ENCODE assay signal across 10 cellular contexts in the genomic region with DNA sequence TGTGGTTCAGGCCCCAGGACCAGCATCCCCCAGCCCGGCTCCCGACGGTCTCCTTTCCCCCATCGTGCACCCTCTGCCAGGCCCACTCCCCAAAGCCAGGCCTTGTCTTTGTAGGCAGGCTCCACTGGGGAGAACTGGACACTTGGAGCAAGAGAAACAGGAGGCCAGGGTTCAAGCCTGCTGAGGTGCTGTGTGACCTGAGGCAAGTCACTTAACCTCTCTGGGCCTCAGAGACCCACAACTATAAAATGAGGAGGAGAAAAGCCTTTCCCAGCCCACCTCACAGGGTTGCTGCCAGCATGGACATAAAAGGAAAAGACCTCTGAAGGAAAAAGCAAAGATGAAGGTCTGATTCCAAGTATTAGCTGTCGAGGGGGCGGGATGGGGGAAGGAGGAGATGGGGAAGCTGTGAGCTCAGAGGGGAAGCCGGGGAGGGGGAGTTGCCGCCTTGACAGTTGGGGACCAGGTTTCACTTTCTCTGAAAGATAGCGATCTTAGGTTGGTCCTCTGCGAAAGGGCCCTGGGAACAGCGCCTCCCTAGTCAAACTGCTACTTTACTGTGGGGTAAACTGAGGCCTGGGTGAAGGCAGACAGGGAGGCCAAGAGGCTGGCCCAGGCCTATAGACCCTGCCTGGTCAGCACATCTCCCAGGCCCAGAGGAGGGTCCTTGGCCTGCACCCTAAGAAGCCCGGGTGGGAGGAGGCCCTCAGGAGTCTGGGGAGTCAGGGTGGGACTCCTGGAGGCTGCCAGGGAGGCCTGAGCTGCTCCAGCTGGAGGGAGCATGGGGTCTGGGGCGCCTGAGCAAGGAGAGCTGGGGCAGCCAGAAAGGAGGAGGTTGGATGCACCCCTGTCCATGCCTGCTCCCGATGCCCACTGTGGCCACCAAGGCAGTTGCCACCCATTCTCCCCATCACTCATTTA. TPM values are rescaled to one million over a fixed set of nuclear protein-coding genes. Genes with fewer than 3 reads are reported as not detected.
A peak's percentile ranks its signal among the peaks of the same experiment; 100 is the strongest.
DNase-seq lines count a peak whose midpoint lies in the region; ATAC-seq and TF ChIP-seq lines count a peak whose summit lies in the region.
"Had no signal": no experiment of that assay in that cellular context is flagged by ENCODE, and none has a peak within 500 bp of the region (broad histone marks: within the 10 kb centered on the region; RNA-seq: fewer than 3 reads in every experiment).

No MANE protein-coding gene starts in this region.

- H3K27ac ChIP-seq in left ventricle myocardium inferior (replicated peaks) (peak overlapping the region; percentile 57), left lung (peak overlapping the region; percentile 77 to 94), vagina (peak overlapping the region; percentile 47), tibial artery (no peak overlapping the region)

- DNase-seq in left ventricle myocardium inferior (no peak), cardiac septum (ENCODE audit: low spot score) (no peak), left lung (peak in 1 of 2 donors; percentile 84), vagina (ENCODE audit: extremely low spot score in 2 of 2) (no peak), tibial artery (no peak), NCI-H748 treated with DMSO at 0.1 percent for 48 hours (lab: John Stamatoyannopoulos, UW) (no peak), NCI-H2171 (lab: John Stamatoyannopoulos, UW) (no peak)
- DNase-seq in activated CD8-positive, alpha-beta T cell treated with anti-CD3 and anti-CD28 coated beads, Interleukin-2, amount 10 ng/mL, durations not matched to agents 7 days and 5 days = peak; percentile 86
- DNase-seq: NCI-H526 treated with DMSO at 0.1 percent for 48 hours had no signal

- H3K36me3 Mint-ChIP-seq in activated CD8-positive, alpha-beta T cell treated with anti-CD3 and anti-CD28 coated beads, Interleukin-2, amount 10 ng/mL, durations not matched to agents 7 days and 5 days (ENCODE audit: low read depth) = peaks cover 85% of the 10 kb centered on the region

- POLR2A ChIA-PET in activated CD8-positive, alpha-beta T cell treated with anti-CD3 and anti-CD28 coated beads, Interleukin-2, amount 10 ng/mL, durations not matched to agents 7 days and 5 days (lab: Charles Lee) = interaction anchor here (0.5 to 1.7 kb wide), 15 partner anchors 8 to 403 kb away, joined by 3 to 12 read pairs (median 3); a partner anchor contains a TSS

- H3K4me3 ChIP-seq in left ventricle myocardium inferior (peak overlapping the region; percentile 44), left lung (peak overlapping the region in 1 of 2 donors; percentile 63), vagina (no peak overlapping the region), tibial artery (no peak overlapping the region)

- TF ChIP-seq CTCF in left ventricle myocardium inferior (IDR thresholded peaks at IDR 0.05; ENCODE audit: borderline replicate concordance) = no peak
- no peak for TF ChIP-seq CTCF in left lung (IDR thresholded peaks at IDR 0.05)
- TF ChIP-seq CTCF in vagina (IDR thresholded peaks at IDR 0.05) = no peak
- no peak for TF ChIP-seq CTCF in tibial artery (IDR thresholded peaks at IDR 0.05)

- CTCF ChIA-PET in activated CD8-positive, alpha-beta T cell treated with anti-CD3 and anti-CD28 coated beads, Interleukin-2, amount 10 ng/mL, durations not matched to agents 7 days and 5 days (lab: Charles Lee) = interaction anchor here (0.9 to 2.3 kb wide), 14 partner anchors 9 to 159 kb away, joined by 3 to 25 read pairs (median 4); a partner anchor contains a TSS

- H3K4me3 Mint-ChIP-seq in activated CD8-positive, alpha-beta T cell treated with anti-CD3 and anti-CD28 coated beads, Interleukin-2, amount 10 ng/mL, durations not matched to agents 7 days and 5 days = peak overlapping the region; percentile 96

- intact Hi-C loops in left ventricle myocardium inferior (cut with micrococcal nuclease) (no loop called here), cardiac septum (cut with DNase I) (no loop called here), left lung (cut with DNase I) (loop anchor here (10.0 kb wide), 2 partner anchors 117 to 217 kb away; a partner anchor contains a TSS), vagina (cut with DNase I) (no loop called here), tibial artery (cut with DNase I; ENCODE audit: low total_unique reads) (no loop called here)

- H3K27ac Mint-ChIP-seq in activated CD8-positive, alpha-beta T cell treated with anti-CD3 and anti-CD28 coated beads, Interleukin-2, amount 10 ng/mL, durations not matched to agents 7 days and 5 days = peak overlapping the region; percentile 97

- H3K27me3 ChIP-seq in left ventricle myocardium inferior (ENCODE audit: low read depth) (peaks cover 33% of the 10 kb centered on the region), left lung (no peaks in the 10 kb centered on the region), vagina (no peaks in the 10 kb centered on the region), tibial artery (peaks cover 0 to 6% of the 10 kb centered on the region in 2 donors)

- H3K9me3 ChIP-seq in left ventricle myocardium inferior (replicated peaks) (no peaks in the 10 kb centered on the region), left lung (no peaks in the 10 kb centered on the region), vagina (no peaks in the 10 kb centered on the region), tibial artery (no peaks in the 10 kb centered on the region)

- peaks cover 49% of the 10 kb centered on the region for H3K4me1 Mint-ChIP-seq in activated CD8-positive, alpha-beta T cell treated with anti-CD3 and anti-CD28 coated beads, Interleukin-2, amount 10 ng/mL, durations not matched to agents 7 days and 5 days (ENCODE audit: low read depth)

- TF ChIP-seq POLR2A in vagina (IDR thresholded peaks at IDR 0.05) = no peak

- H3K27me3 Mint-ChIP-seq in activated CD8-positive, alpha-beta T cell treated with anti-CD3 and anti-CD28 coated beads, Interleukin-2, amount 10 ng/mL, durations not matched to agents 7 days and 5 days (ENCODE audit: low read depth) = no peaks in the 10 kb centered on the region

- H3K4me1 ChIP-seq in left ventricle myocardium inferior (peaks cover 6% of the 10 kb centered on the region), left lung (peaks cover 0 to 84% of the 10 kb centered on the region in 2 donors), vagina (peaks cover 11% of the 10 kb centered on the region), tibial artery (peaks cover 0 to 5% (median 4%) of the 10 kb centered on the region in 4 donors)

- H3K36me3 ChIP-seq in left ventricle myocardium inferior (no peaks in the 10 kb centered on the region), left lung (peaks cover 0 to 5% of the 10 kb centered on the region in 2 donors), vagina (no peaks in the 10 kb centered on the region), tibial artery (no peaks in the 10 kb centered on the region)

- H3K9me3 Mint-ChIP-seq in activated CD8-positive, alpha-beta T cell treated with anti-CD3 and anti-CD28 coated beads, Interleukin-2, amount 10 ng/mL, durations not matched to agents 7 days and 5 days (ENCODE audit: insufficient read depth) = no peaks in the 10 kb centered on the region

- ATAC-seq in activated CD8-positive, alpha-beta T cell treated with anti-CD3 and anti-CD28 coated beads, Interleukin-2, amount 10 ng/mL, durations not matched to agents 7 days and 5 days = peak; percentile 17
- no peak for ATAC-seq in left lung

RNA-seq across cellular contexts. Expression of a gene that starts 1.0 kb away (rescaled TPM):
- total RNA-seq in left ventricle myocardium inferior (not detected), cardiac septum (0.32 TPM), left lung (1 to 10 TPM; 4.8 to 6.3 TPM), vagina (not detected)
- 100 to 1,000 TPM; 135 to 140 TPM for total RNA-seq in activated CD8-positive, alpha-beta T cell treated with anti-CD3 and anti-CD28 coated beads, Interleukin-2, amount 10 ng/mL, durations not matched to agents 7 days and 5 days
- total RNA-seq: epithelial cell of proximal tubule had no signal

RNA-seq across cellular contexts. Expression of a gene that starts 21.1 kb away (rescaled TPM):
- total RNA-seq in left ventricle myocardium inferior (0.16 TPM), cardiac septum (0.78 TPM), left lung (10 to 100 TPM in 1 of 2 donors, 1 to 10 TPM in 1; 8.1 to 10.7 TPM), vagina (0.49 TPM)
- 100 to 1,000 TPM; 532 to 569 TPM for total RNA-seq in activated CD8-positive, alpha-beta T cell treated with anti-CD3 and anti-CD28 coated beads, Interleukin-2, amount 10 ng/mL, durations not matched to agents 7 days and 5 days

RNA-seq across cellular contexts. Expression of a gene that starts 21.7 kb away (rescaled TPM):
- total RNA-seq in left ventricle myocardium inferior (6.5 TPM), cardiac septum (5.0 TPM), left lung (10 to 100 TPM; 12.4 to 12.8 TPM), vagina (51.8 TPM)
- total RNA-seq in activated CD8-positive, alpha-beta T cell treated with anti-CD3 and anti-CD28 coated beads, Interleukin-2, amount 10 ng/mL, durations not matched to agents 7 days and 5 days = 10 to 100 TPM; 24.5 to 25.4 TPM

RNA-seq across cellular contexts. Expression of a gene that starts 59.1 kb away (rescaled TPM):
- total RNA-seq in left ventricle myocardium inferior = 5.8 TPM
- total RNA-seq in cardiac septum = 5.7 TPM
- 10 to 100 TPM; 47.6 to 49.2 TPM for total RNA-seq in activated CD8-positive, alpha-beta T cell treated with anti-CD3 and anti-CD28 coated beads, Interleukin-2, amount 10 ng/mL, durations not matched to agents 7 days and 5 days
- 10 to 100 TPM; 21.7 to 25.4 TPM for total RNA-seq in left lung
- 51.3 TPM for total RNA-seq in vagina

Comparison
In these comparisons a context has a peak if more than half of its experiments do, and no peak if none do; other contexts are left out.
1. H3K27ac ChIP-seq: peak in left ventricle myocardium inferior (single experiment), left lung (2 of 2) and vagina (single experiment); none in tibial artery (0 of 2).
2. RNA of a gene that starts 1.0 kb away (total RNA-seq): 135 to 140 TPM in activated CD8-positive, alpha-beta T cell treated with anti-CD3 and anti-CD28 coated beads, Interleukin-2, amount 10 ng/mL, durations not matched to agents 7 days and 5 days; 4.8 to 6.3 TPM in left lung, 0.32 TPM in cardiac septum (single experiment), not detected in vagina (single experiment) and not detected in left ventricle myocardium inferior (single experiment); every median in the first group is over 10 times any median in the second.
3. RNA of a gene that starts 21.1 kb away (total RNA-seq): 532 to 569 TPM in activated CD8-positive, alpha-beta T cell treated with anti-CD3 and anti-CD28 coated beads, Interleukin-2, amount 10 ng/mL, durations not matched to agents 7 days and 5 days; 8.1 to 10.7 TPM in left lung, 0.78 TPM in cardiac septum (single experiment), 0.49 TPM in vagina (single experiment) and 0.16 TPM in left ventricle myocardium inferior (single experiment); every median in the first group is over 10 times any median in the second.
4. intact Hi-C loops: an anchor here in left lung (10.0 kb wide); none called in left ventricle myocardium inferior, cardiac septum, vagina and tibial artery.